ENCODE assay signal across 1 cellular context in genomic region chr16:48124266-48124665, GRCh38.
TF ChIP-seq lines count a peak whose summit lies in the region.

No MANE protein-coding gene starts in this region.

TF ChIP-seq in H1, 55 proteins besides CTCF, POLR2A, EP300 and RAD21:
- TF ChIP-seq HDAC2 (IDR thresholded peaks at IDR 0.05; ENCODE audit: borderline replicate concordance in 1 of 2, low read depth in 2 of 2, low read length in 2 of 2) (no peak), E2F6 (IDR thresholded peaks at IDR 0.05) (no peak), CREB1 (IDR thresholded peaks at IDR 0.05) (no peak), POU5F1 (IDR thresholded peaks at IDR 0.05; ENCODE audit: low read depth, low read length) (no peak), SP4 (IDR thresholded peaks at IDR 0.05; ENCODE audit: low read length) (no peak), CBX8 (IDR thresholded peaks at IDR 0.05; ENCODE audit: borderline replicate concordance, low read depth, low read length) (no peak), JUN (IDR thresholded peaks at IDR 0.05; ENCODE audit: low read depth, low read length) (no peak), ASH2L (IDR thresholded peaks at IDR 0.05; ENCODE audit: low read length) (no peak), GTF2F1 (IDR thresholded peaks at IDR 0.05; ENCODE audit: borderline replicate concordance, low read depth, low read length) (no peak), BRCA1 (IDR thresholded peaks at IDR 0.05; ENCODE audit: low read depth, low read length) (no peak), ATF3 (IDR thresholded peaks at IDR 0.05; ENCODE audit: insufficient read depth, low read depth, low read length) (no peak), TAF1 (IDR thresholded peaks at IDR 0.05; ENCODE audit: low read depth, low read length) (no peak)
